In the genomic region with DNA sequence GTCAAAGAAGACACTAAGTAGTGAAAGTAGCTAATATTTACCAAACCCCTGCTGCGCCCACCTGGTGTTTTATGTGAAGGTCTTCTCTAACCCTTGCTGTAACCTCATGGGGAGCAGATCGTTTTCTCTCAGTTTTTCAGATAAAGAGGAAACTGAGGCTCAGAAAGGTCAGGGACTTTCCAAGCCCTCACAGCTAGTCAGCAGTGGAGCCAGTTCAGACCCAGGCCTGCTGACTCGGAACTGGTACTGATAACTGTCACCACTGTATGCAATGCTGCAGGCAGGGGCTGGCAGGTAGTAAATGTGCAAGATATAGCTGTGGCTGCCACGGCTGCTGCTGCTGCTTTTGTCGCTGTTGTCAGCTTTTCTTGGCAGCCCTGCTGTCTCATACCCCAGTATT, we compare ENCODE assay signal across 1 cellular context.
TF ChIP-seq lines count a peak whose summit lies in the region.

No MANE protein-coding gene starts in this region.

TF ChIP-seq in GM23338, 12 proteins besides CTCF, POLR2A, EP300 and RAD21 (continued from another document):
- TF ChIP-seq ZNF462 (CRISPR knock-in tag; IDR thresholded peaks at IDR 0.05) (no peak), POLR2AphosphoS5 (IDR thresholded peaks at IDR 0.05; ENCODE audit: low read depth) (no peak)
